Comparison of ENCODE assay signal across 1 cellular context in the genomic region with DNA sequence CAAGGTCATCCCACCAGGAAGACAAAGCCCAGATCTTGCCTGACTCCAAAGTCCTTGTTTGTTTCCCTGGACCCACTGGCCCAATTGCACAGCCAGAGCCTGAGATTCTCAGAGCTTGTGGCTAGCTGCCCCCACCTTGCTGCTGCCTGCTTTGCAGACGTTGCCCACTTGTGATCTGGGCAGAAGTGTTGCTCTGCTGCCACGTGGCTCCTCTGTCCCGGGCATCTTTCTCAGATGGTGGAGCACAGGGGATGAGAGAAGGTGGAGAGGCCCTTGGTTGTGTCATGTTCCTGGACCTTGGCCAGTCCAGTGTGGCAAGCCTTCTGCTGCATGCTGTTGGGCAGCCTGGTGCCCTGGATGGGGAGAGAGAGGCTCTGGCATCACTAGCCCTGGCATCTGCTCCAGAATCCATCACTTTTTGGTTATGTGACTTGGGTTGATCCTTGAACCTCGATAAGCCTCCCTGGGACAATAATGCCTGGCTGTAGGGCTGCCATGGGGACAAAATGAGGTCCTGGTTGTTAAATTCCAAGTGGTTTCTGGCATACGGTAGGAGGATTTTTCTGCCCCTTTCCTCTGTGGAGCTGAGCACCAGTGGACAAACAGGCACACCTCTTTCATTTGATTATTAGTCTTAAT.
TF ChIP-seq lines count a peak whose summit lies in the region.

No MANE protein-coding gene starts in this region.

TF ChIP-seq in HepG2, 621 proteins besides CTCF, POLR2A, EP300 and RAD21 (continued from another document and continues in another):
- TF ChIP-seq, protein P1, sequence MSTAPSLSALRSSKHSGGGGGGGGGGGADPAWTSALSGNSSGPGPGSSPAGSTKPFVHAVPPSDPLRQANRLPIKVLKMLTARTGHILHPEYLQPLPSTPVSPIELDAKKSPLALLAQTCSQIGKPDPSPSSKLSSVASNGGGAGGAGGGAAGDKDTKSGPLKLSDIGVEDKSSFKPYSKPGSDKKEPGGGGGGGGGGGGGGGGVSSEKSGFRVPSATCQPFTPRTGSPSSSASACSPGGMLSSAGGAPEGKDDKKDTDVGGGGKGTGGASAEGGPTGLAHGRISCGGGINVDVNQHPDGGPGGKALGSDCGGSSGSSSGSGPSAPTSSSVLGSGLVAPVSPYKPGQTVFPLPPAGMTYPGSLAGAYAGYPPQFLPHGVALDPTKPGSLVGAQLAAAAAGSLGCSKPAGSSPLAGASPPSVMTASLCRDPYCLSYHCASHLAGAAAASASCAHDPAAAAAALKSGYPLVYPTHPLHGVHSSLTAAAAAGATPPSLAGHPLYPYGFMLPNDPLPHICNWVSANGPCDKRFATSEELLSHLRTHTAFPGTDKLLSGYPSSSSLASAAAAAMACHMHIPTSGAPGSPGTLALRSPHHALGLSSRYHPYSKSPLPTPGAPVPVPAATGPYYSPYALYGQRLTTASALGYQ (CRISPR knock-in tag; IDR thresholded peaks at IDR 0.05): peak; percentile 66; the same call in 1 of the 2 replicates
- TF ChIP-seq ZNF878 (CRISPR knock-in tag; IDR thresholded peaks at IDR 0.05): no peak
- TF ChIP-seq KDM1A (CRISPR knock-in tag; IDR thresholded peaks at IDR 0.05): 0 out of 2 replicates have a peak, but pooled peaks have one; percentile 47
- TF ChIP-seq, protein P2, sequence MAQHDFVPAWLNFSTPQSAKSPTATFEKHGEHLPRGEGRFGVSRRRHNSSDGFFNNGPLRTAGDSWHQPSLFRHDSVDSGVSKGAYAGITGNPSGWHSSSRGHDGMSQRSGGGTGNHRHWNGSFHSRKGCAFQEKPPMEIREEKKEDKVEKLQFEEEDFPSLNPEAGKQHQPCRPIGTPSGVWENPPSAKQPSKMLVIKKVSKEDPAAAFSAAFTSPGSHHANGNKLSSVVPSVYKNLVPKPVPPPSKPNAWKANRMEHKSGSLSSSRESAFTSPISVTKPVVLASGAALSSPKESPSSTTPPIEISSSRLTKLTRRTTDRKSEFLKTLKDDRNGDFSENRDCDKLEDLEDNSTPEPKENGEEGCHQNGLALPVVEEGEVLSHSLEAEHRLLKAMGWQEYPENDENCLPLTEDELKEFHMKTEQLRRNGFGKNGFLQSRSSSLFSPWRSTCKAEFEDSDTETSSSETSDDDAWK (CRISPR knock-in tag; IDR thresholded peaks at IDR 0.05): no peak
- no peak for TF ChIP-seq JUN (CRISPR knock-in tag; IDR thresholded peaks at IDR 0.05)
- no peak for TF ChIP-seq AHR (CRISPR knock-in tag; IDR thresholded peaks at IDR 0.05)
- TF ChIP-seq ZNF615 (CRISPR knock-in tag; IDR thresholded peaks at IDR 0.05; ENCODE audit: borderline replicate concordance): no peak
- no peak for TF ChIP-seq PHF20 (CRISPR knock-in tag; IDR thresholded peaks at IDR 0.05)
- TF ChIP-seq AKAP8 (CRISPR knock-in tag; IDR thresholded peaks at IDR 0.05): 0 out of 2 replicates have a peak, but pooled peaks have one; percentile 40
- no peak for TF ChIP-seq NFYB (CRISPR knock-in tag; IDR thresholded peaks at IDR 0.05)
- TF ChIP-seq, protein P3, sequence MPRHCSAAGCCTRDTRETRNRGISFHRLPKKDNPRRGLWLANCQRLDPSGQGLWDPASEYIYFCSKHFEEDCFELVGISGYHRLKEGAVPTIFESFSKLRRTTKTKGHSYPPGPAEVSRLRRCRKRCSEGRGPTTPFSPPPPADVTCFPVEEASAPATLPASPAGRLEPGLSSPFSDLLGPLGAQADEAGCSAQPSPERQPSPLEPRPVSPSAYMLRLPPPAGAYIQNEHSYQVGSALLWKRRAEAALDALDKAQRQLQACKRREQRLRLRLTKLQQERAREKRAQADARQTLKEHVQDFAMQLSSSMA (CRISPR knock-in tag; IDR thresholded peaks at IDR 0.05): no peak
- TF ChIP-seq ZNF3 (CRISPR knock-in tag; IDR thresholded peaks at IDR 0.05): no peak
- TF ChIP-seq PPARG (CRISPR knock-in tag; conservative IDR thresholded peaks at IDR 0.05): no peak
- no peak for TF ChIP-seq MAF1 (CRISPR knock-in tag; IDR thresholded peaks at IDR 0.05; ENCODE audit: borderline replicate concordance)
- no peak for TF ChIP-seq RARG (CRISPR knock-in tag; IDR thresholded peaks at IDR 0.05; ENCODE audit: low read depth)
- 0 out of 2 replicates have a peak, but pooled peaks have one; percentile 43 for TF ChIP-seq MEF2D (CRISPR knock-in tag; IDR thresholded peaks at IDR 0.05)
- no peak for TF ChIP-seq ZNF121 (CRISPR knock-in tag; IDR thresholded peaks at IDR 0.05)
- no peak for TF ChIP-seq ZNF558 (CRISPR knock-in tag; IDR thresholded peaks at IDR 0.05; ENCODE audit: borderline replicate concordance)
- TF ChIP-seq, protein P4, sequence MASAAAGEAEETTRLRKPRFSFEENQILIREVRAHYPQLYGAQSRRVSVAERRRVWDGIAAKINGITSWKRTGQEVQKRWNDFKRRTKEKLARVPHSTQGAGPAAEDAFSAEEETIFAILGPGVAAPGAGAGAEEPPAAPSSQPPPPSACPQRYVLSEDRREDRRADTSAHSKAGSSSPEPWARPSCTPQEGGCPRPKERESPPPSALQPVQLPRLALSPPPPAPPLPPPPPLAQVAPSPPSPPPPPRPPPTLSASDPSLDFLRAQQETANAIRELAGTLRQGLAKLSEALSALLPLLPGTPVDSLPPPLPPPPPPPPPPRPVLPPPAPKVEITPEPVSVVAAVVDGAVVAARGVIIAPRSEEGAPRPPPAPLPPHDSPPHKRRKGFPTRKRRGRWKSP (CRISPR knock-in tag; IDR thresholded peaks at IDR 0.05): 0 out of 2 replicates have a peak, but pooled peaks have one; percentile 19
- TF ChIP-seq, protein P5, sequence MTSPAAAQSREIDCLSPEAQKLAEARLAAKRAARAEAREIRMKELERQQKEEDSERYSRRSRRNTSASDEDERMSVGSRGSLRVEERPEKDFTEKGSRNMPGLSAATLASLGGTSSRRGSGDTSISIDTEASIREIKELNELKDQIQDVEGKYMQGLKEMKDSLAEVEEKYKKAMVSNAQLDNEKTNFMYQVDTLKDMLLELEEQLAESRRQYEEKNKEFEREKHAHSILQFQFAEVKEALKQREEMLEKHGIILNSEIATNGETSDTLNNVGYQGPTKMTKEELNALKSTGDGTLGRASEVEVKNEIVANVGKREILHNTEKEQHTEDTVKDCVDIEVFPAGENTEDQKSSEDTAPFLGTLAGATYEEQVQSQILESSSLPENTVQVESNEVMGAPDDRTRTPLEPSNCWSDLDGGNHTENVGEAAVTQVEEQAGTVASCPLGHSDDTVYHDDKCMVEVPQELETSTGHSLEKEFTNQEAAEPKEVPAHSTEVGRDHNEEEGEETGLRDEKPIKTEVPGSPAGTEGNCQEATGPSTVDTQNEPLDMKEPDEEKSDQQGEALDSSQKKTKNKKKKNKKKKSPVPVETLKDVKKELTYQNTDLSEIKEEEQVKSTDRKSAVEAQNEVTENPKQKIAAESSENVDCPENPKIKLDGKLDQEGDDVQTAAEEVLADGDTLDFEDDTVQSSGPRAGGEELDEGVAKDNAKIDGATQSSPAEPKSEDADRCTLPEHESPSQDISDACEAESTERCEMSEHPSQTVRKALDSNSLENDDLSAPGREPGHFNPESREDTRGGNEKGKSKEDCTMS (CRISPR knock-in tag; conservative IDR thresholded peaks at IDR 0.05): no peak
- TF ChIP-seq, protein P6, sequence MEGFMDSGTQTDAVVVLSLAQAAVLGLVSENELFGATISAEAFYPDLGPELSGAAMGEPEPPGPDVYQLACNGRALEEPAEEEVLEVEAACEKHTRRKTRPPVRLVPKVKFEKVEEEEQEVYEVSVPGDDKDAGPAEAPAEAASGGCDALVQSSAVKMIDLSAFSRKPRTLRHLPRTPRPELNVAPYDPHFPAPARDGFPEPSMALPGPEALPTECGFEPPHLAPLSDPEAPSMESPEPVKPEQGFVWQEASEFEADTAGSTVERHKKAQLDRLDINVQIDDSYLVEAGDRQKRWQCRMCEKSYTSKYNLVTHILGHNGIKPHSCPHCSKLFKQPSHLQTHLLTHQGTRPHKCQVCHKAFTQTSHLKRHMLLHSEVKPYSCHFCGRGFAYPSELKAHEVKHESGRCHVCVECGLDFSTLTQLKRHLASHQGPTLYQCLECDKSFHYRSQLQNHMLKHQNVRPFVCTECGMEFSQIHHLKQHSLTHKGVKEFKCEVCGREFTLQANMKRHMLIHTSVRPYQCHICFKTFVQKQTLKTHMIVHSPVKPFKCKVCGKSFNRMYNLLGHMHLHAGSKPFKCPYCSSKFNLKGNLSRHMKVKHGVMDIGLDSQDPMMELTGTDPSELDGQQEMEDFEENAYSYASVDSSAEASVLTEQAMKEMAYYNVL (CRISPR knock-in tag; IDR thresholded peaks at IDR 0.05; ENCODE audit: borderline replicate concordance): no peak
- 0 out of 2 replicates have a peak, but pooled peaks have one; percentile 44 for TF ChIP-seq ZBTB20 (CRISPR knock-in tag; IDR thresholded peaks at IDR 0.05; ENCODE audit: borderline replicate concordance, low read depth)
- TF ChIP-seq, protein P7, sequence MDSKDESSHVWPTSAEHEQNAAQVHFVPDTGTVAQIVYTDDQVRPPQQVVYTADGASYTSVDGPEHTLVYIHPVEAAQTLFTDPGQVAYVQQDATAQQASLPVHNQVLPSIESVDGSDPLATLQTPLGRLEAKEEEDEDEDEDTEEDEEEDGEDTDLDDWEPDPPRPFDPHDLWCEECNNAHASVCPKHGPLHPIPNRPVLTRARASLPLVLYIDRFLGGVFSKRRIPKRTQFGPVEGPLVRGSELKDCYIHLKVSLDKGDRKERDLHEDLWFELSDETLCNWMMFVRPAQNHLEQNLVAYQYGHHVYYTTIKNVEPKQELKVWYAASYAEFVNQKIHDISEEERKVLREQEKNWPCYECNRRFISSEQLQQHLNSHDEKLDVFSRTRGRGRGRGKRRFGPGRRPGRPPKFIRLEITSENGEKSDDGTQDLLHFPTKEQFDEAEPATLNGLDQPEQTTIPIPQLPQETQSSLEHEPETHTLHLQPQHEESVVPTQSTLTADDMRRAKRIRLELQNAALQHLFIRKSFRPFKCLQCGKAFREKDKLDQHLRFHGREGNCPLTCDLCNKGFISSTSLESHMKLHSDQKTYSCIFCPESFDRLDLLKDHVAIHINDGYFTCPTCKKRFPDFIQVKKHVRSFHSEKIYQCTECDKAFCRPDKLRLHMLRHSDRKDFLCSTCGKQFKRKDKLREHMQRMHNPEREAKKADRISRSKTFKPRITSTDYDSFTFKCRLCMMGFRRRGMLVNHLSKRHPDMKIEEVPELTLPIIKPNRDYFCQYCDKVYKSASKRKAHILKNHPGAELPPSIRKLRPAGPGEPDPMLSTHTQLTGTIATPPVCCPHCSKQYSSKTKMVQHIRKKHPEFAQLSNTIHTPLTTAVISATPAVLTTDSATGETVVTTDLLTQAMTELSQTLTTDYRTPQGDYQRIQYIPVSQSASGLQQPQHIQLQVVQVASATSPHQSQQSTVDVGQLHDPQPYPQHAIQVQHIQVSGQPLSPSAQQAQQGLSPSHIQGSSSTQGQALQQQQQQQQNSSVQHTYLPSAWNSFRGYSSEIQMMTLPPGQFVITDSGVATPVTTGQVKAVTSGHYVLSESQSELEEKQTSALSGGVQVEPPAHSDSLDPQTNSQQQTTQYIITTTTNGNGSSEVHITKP (CRISPR knock-in tag; IDR thresholded peaks at IDR 0.05; ENCODE audit: low read depth): no peak
- no peak for TF ChIP-seq RBFOX2 (IDR thresholded peaks at IDR 0.05; ENCODE audit: low read depth, low read length)
- no peak for TF ChIP-seq KAT8 (CRISPR knock-in tag; IDR thresholded peaks at IDR 0.05)
- TF ChIP-seq, protein P8, sequence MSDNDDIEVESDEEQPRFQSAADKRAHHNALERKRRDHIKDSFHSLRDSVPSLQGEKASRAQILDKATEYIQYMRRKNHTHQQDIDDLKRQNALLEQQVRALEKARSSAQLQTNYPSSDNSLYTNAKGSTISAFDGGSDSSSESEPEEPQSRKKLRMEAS (IDR thresholded peaks at IDR 0.05): peak; percentile 87
- TF ChIP-seq RXRB (CRISPR knock-in tag; IDR thresholded peaks at IDR 0.05; ENCODE audit: borderline replicate concordance): 0 out of 2 replicates have a peak, but pooled peaks have one; percentile 19
- peak; percentile 70 for TF ChIP-seq ZNF883 (CRISPR knock-in tag; IDR thresholded peaks at IDR 0.05; ENCODE audit: not compliant biosample characterization)
- TF ChIP-seq ATF7-NPFF (CRISPR knock-in tag; IDR thresholded peaks at IDR 0.05; ENCODE audit: low read depth): no peak
- TF ChIP-seq ZNF431 (CRISPR knock-in tag; IDR thresholded peaks at IDR 0.05; ENCODE audit: borderline replicate concordance, low read depth): no peak
- no peak for TF ChIP-seq U2AF2 (IDR thresholded peaks at IDR 0.05; ENCODE audit: low read depth, low read length)
- no peak for TF ChIP-seq ZNF337 (CRISPR knock-in tag; IDR thresholded peaks at IDR 0.05; ENCODE audit: borderline replicate concordance, low read depth)
- no peak for TF ChIP-seq ZNF83 (CRISPR knock-in tag; IDR thresholded peaks at IDR 0.05; ENCODE audit: borderline replicate concordance)
- no peak for TF ChIP-seq RBAK (CRISPR knock-in tag; IDR thresholded peaks at IDR 0.05)
- TF ChIP-seq, protein P9, sequence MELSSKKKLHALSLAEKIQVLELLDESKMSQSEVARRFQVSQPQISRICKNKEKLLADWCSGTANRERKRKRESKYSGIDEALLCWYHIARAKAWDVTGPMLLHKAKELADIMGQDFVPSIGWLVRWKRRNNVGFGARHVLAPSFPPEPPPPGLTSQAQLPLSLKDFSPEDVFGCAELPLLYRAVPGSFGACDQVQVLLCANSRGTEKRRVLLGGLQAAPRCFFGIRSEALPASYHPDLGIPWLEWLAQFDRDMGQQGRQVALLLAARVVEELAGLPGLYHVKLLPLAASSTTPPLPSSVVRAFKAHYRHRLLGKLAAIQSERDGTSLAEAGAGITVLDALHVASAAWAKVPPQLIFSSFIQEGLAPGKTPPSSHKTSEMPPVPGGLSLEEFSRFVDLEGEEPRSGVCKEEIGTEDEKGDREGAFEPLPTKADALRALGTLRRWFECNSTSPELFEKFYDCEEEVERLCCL (CRISPR knock-in tag; IDR thresholded peaks at IDR 0.05; ENCODE audit: borderline replicate concordance): no peak
- no peak for TF ChIP-seq RAD51 (IDR thresholded peaks at IDR 0.05; ENCODE audit: borderline replicate concordance)
- TF ChIP-seq BCL6 (CRISPR knock-in tag; IDR thresholded peaks at IDR 0.05): peak; percentile 29; the same call in 1 of the 2 replicates
- TF ChIP-seq ZNF530 (CRISPR knock-in tag; IDR thresholded peaks at IDR 0.05; ENCODE audit: low read depth): no peak
- peak; percentile 45; the same call in 1 of the 2 replicates for TF ChIP-seq ZNF629 (CRISPR knock-in tag; conservative IDR thresholded peaks at IDR 0.05)
- peak; percentile 57 for TF ChIP-seq XRCC5 (optimal IDR thresholded peaks at IDR 0.05; ENCODE audit: low read length)
- peak; percentile 91 for TF ChIP-seq GATAD2A (CRISPR knock-in tag; IDR thresholded peaks at IDR 0.05)
- no peak for TF ChIP-seq ZNF598 (CRISPR knock-in tag; IDR thresholded peaks at IDR 0.05; ENCODE audit: borderline replicate concordance)
- TF ChIP-seq, protein P10, sequence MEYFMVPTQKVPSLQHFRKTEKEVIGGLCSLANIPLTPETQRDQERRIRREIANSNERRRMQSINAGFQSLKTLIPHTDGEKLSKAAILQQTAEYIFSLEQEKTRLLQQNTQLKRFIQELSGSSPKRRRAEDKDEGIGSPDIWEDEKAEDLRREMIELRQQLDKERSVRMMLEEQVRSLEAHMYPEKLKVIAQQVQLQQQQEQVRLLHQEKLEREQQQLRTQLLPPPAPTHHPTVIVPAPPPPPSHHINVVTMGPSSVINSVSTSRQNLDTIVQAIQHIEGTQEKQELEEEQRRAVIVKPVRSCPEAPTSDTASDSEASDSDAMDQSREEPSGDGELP (IDR thresholded peaks at IDR 0.05; ENCODE audit: borderline replicate concordance, low read depth): no peak
- TF ChIP-seq IRF2 (CRISPR knock-in tag; IDR thresholded peaks at IDR 0.05): no peak
- no peak for TF ChIP-seq REL (CRISPR knock-in tag; conservative IDR thresholded peaks at IDR 0.05)
- 0 out of 2 replicates have a peak, but pooled peaks have one; percentile 17 for TF ChIP-seq STAG1 (CRISPR knock-in tag; IDR thresholded peaks at IDR 0.05)
- TF ChIP-seq ARID2 (CRISPR knock-in tag; IDR thresholded peaks at IDR 0.05; ENCODE audit: borderline replicate concordance): no peak
